In genomic region chr16:2689968-2690830, GRCh38 we compare ENCODE assay signal across 16 cellular contexts. TPM values are rescaled to one million over a fixed set of nuclear protein-coding genes. Genes with fewer than 3 reads are reported as not detected.
A peak's percentile ranks its signal among the peaks of the same experiment; 100 is the strongest.
DNase-seq lines count a peak whose midpoint lies in the region; ATAC-seq and TF ChIP-seq lines count a peak whose summit lies in the region.
"Had no signal": no experiment of that assay in that cellular context is flagged by ENCODE, and none has a peak within 500 bp of the region (broad histone marks: within the 10 kb centered on the region; RNA-seq: fewer than 3 reads in every experiment).

No MANE protein-coding gene starts in this region.

- H2BK15ac ChIP-seq in neuronal stem cell (ENCODE audit: low read length) = no peak overlapping the region

- no peak overlapping the region for H2BK5ac ChIP-seq in neuronal stem cell (ENCODE audit: low read length)

- peaks cover 21% of the 10 kb centered on the region for H3K79me1 ChIP-seq in neuronal stem cell (ENCODE audit: low read depth, low read length)

- WGBS in endodermal cell (ENCODE audit: insufficient coverage in 1 of 2, insufficient read length in 1 of 2), 2 experiments = 95 to 96% methylated on average over 28 to 37 of the region's 37 CpGs
- WGBS in neuronal stem cell (ENCODE audit: extremely low coverage in 2 of 2, insufficient read length in 2 of 2, insufficient replicate concordance in 1 of 2), 2 donors = no CpG with 5 or more reads among the region's 37 CpGs

- H4K8ac ChIP-seq in neuronal stem cell (ENCODE audit: low read depth, low read length) = no peak overlapping the region

- no peak overlapping the region for H3K4ac ChIP-seq in neuronal stem cell (ENCODE audit: low read length)

- TF ChIP-seq CTCF in C4-2B (conservative IDR thresholded peaks at IDR 0.05) (no peak), endodermal cell (conservative IDR thresholded peaks at IDR 0.05) (no peak)

- no peak overlapping the region for H3K18ac ChIP-seq in neuronal stem cell (ENCODE audit: low read length)

- no peak overlapping the region for H4K91ac ChIP-seq in neuronal stem cell (ENCODE audit: low read depth, low read length, poor library complexity)

- peak overlapping the region; percentile 85 for H3K27ac ChIP-seq in C4-2B
- no peak overlapping the region for H3K27ac ChIP-seq in endodermal cell (ENCODE audit: low read depth, low read length)
- no peak overlapping the region for H3K27ac ChIP-seq in neuronal stem cell (replicated peaks; ENCODE audit: low read length)

- no peaks in the 10 kb centered on the region for H3K9me3 Mint-ChIP-seq in endodermal cell
- H3K9me3 Mint-ChIP-seq: HFFc6 had no signal

- no peak overlapping the region for H3K4me2 ChIP-seq in neuronal stem cell (ENCODE audit: insufficient read depth, low read length, poor library complexity, severe bottlenecking)

- no peak overlapping the region for H3K4me3 ChIP-seq in MG63
- no peak overlapping the region for H3K4me3 ChIP-seq in endodermal cell (ENCODE audit: low read length)
- H3K4me3 ChIP-seq in neuronal stem cell (ENCODE audit: low read length in 2 of 2) = peak overlapping the region in 1 of 2 donors; percentile 65

- H3K9me3 ChIP-seq in MG63 = no peaks in the 10 kb centered on the region
- H3K9me3 ChIP-seq in endodermal cell (ENCODE audit: control insufficient read depth, low read length) = no peaks in the 10 kb centered on the region
- H3K9me3 ChIP-seq in neuronal stem cell (replicated peaks in 1 of 2; ENCODE audit: control insufficient read depth in 2 of 2, insufficient read depth in 1 of 2, low read depth in 1 of 2, low read length in 2 of 2) = no peaks in the 10 kb centered on the region

- peak overlapping the region; percentile 55 for H3K27ac Mint-ChIP-seq in endodermal cell

- H3K14ac ChIP-seq in neuronal stem cell (ENCODE audit: low read length) = no peak overlapping the region

- H2BK120ac ChIP-seq in neuronal stem cell (ENCODE audit: low read depth, low read length) = no peak overlapping the region

- H3K4me1 Mint-ChIP-seq in endodermal cell = peaks cover 4% of the 10 kb centered on the region

- H3K36me3 ChIP-seq in MG63 = peaks cover 42% of the 10 kb centered on the region
- H3K36me3 ChIP-seq in endodermal cell (ENCODE audit: control insufficient read depth, insufficient read depth, low read length) = peaks cover 5% of the 10 kb centered on the region
- H3K36me3 ChIP-seq in neuronal stem cell (replicated peaks in 1 of 2; ENCODE audit: control insufficient read depth in 2 of 2, insufficient read depth in 2 of 2, low read length in 2 of 2) = peaks cover 0 to 19% of the 10 kb centered on the region in 2 donors

- H3K23ac ChIP-seq in neuronal stem cell (ENCODE audit: low read depth, low read length, poor library complexity) = no peak overlapping the region

- no peak overlapping the region for H3K9ac ChIP-seq in endodermal cell (ENCODE audit: extremely low read depth, low read length, poor library complexity, severe bottlenecking)
- no peak overlapping the region for H3K9ac ChIP-seq in neuronal stem cell (ENCODE audit: low read depth, low read length, poor library complexity)

- no peak overlapping the region for H2AFZ ChIP-seq in neuronal stem cell (ENCODE audit: low read length)

- H3K4me3 Mint-ChIP-seq in endodermal cell = no peak overlapping the region
- H3K4me3 Mint-ChIP-seq: HFFc6 had no signal

- H3K27me3 Mint-ChIP-seq in endodermal cell (ENCODE audit: insufficient read depth) = no peaks in the 10 kb centered on the region

- peaks cover 5% of the 10 kb centered on the region for H3K36me3 Mint-ChIP-seq in endodermal cell (ENCODE audit: low read depth)

- H3K4me1 ChIP-seq in endodermal cell (ENCODE audit: control insufficient read depth, insufficient read depth, low read length) (no peaks in the 10 kb centered on the region), neuronal stem cell (ENCODE audit: control insufficient read depth in 2 of 2, insufficient read depth in 1 of 2, low read depth in 1 of 2, low read length in 2 of 2) (peaks cover 5 to 8% of the 10 kb centered on the region in 2 donors)

- no peak overlapping the region for H2AK5ac ChIP-seq in neuronal stem cell (ENCODE audit: low read depth, low read length)

- DNase-seq in MG63 (peak; percentile 55), endodermal cell (no peak), neuronal stem cell (ENCODE audit: low spot score) (no peak), dedifferentiated amniotic fluid mesenchymal stem cell (ENCODE audit: extremely low spot score) (no peak), Kasumi-1 (lab: John Stamatoyannopoulos, UW) (no peak), NCI-H2107 treated with DMSO at 0.1 percent for 48 hours (lab: John Stamatoyannopoulos, UW; ENCODE audit: unreplicated experiment) (no peak)
- DNase-seq: activated CD4-positive, alpha-beta T cell treated with anti-CD3 and anti-CD28 coated beads for 48 hours; Calu3; caudate nucleus; HFFc6; NCI-H1092; NCI-H2171; SIG-M5; stimulated activated naive CD4-positive, alpha-beta T cell treated with Interleukin-2 at 50 U/mL for 16 hours had no signal

- H3K27me3 ChIP-seq in MG63 = no peaks in the 10 kb centered on the region
- no peaks in the 10 kb centered on the region for H3K27me3 ChIP-seq in endodermal cell (ENCODE audit: control insufficient read depth, insufficient read depth, low read length, poor library complexity, severe bottlenecking)
- H3K27me3 ChIP-seq in neuronal stem cell (ENCODE audit: control insufficient read depth in 3 of 3, insufficient read depth in 3 of 3, low read depth in 1 of 3, low read length in 3 of 3) = no peaks in the 10 kb centered on the region

- ATAC-seq in GM18519 (IDR thresholded peaks at IDR 0.05; ENCODE audit: low FRiP score, unreplicated experiment) = no peak

- peak overlapping the region; percentile 41 for H2BK12ac ChIP-seq in neuronal stem cell (ENCODE audit: low read length)

RNA-seq across cellular contexts. Expression of gene KCTD5, which starts 7.9 kb away (rescaled TPM):
- total RNA-seq in MG63 (2014; rRNA removed; shearing (Covaris generic); ENCODE audit: low replicate concordance) = 49.6 and 71.6 TPM in 2 replicates
- 10 to 100 TPM; 29.8 to 32.6 TPM for total RNA-seq in endodermal cell
- polyA plus RNA-seq in endodermal cell (2013, experiment 1 of 2) = 26.2 TPM
- 27.1 TPM for polyA plus RNA-seq in endodermal cell (2013, experiment 2 of 2)
- 26.1 TPM for polyA plus RNA-seq in neuronal stem cell (2013, experiment 1 of 2)
- 27.0 TPM for polyA plus RNA-seq in neuronal stem cell (2013, experiment 2 of 2)

RNA-seq across cellular contexts. Expression of gene PRSS27, which starts 29.8 kb away (rescaled TPM):
- 0.22 and 1.7 TPM in 2 replicates for total RNA-seq in MG63 (2014; rRNA removed; shearing (Covaris generic); ENCODE audit: low replicate concordance)
- total RNA-seq in endodermal cell = 1 to 10 TPM; 3.7 to 4.2 TPM
- polyA plus RNA-seq in endodermal cell (2013, experiment 1 of 2) = 4.2 TPM
- polyA plus RNA-seq in endodermal cell (2013, experiment 2 of 2) = 2.7 TPM
- polyA plus RNA-seq in neuronal stem cell (2013, experiment 1 of 2) = 3.6 TPM
- polyA plus RNA-seq in neuronal stem cell (2013, experiment 2 of 2) = 3.8 TPM
